1 cellular context compared by ENCODE assay signal in the genomic region with DNA sequence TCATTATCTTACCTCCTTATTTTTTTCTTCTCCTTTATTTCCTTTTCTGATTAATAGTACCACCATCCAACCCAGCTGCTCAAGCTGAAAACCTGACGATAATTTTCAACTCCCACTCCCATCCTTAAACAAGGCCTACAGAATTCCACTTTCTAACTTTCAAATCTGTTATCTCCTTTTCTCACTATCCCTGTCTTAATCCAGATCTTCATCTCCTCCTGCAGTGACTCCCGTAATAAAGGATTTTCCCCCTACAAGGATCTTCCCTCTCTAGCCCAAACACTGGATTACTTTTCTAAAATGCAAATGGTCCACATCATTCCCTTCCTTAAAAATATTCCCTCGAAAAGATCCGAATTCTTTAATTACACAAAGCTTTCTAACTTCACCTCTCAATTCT.
TF ChIP-seq lines count a peak whose summit lies in the region.

No MANE protein-coding gene starts in this region.

TF ChIP-seq in endothelial cell of umbilical vein, 7 proteins besides CTCF, POLR2A, EP300 and RAD21 (continued from another document):
- TF ChIP-seq EZH2 (IDR thresholded peaks at IDR 0.05; ENCODE audit: borderline replicate concordance, low read depth, low read length, severe bottlenecking) = no peak
- TF ChIP-seq FOS (IDR thresholded peaks at IDR 0.05; ENCODE audit: borderline replicate concordance, insufficient read depth, low read length) = no peak
- TF ChIP-seq, protein P1, sequence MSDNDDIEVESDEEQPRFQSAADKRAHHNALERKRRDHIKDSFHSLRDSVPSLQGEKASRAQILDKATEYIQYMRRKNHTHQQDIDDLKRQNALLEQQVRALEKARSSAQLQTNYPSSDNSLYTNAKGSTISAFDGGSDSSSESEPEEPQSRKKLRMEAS (IDR thresholded peaks at IDR 0.05; ENCODE audit: insufficient read depth, insufficient read length) = no peak
- no peak for TF ChIP-seq JUN (IDR thresholded peaks at IDR 0.05; ENCODE audit: borderline replicate concordance, insufficient read depth, insufficient read length, low read depth)
- no peak for TF ChIP-seq POLR2AphosphoS5 (IDR thresholded peaks at IDR 0.05; ENCODE audit: insufficient read depth, low read depth, low read length)
TF ChIP-seq in endothelial cell of umbilical vein: peak in this region for 0.
